In genomic region chr3:184145120-184145524, GRCh38 we compare ENCODE assay signal across 1 cellular context.
TF ChIP-seq lines count a peak whose summit lies in the region.

No MANE protein-coding gene starts in this region.

TF ChIP-seq in liver, 16 proteins besides CTCF, POLR2A, EP300 and RAD21 (continued from another document):
- TF ChIP-seq REST (IDR thresholded peaks at IDR 0.05) (no peak), EGR1 (IDR thresholded peaks at IDR 0.05; ENCODE audit: low read depth in 2 of 2) (no peak), MAX (IDR thresholded peaks at IDR 0.05) (no peak), YY1 (IDR thresholded peaks at IDR 0.05) (no peak), HNF4G (IDR thresholded peaks at IDR 0.05) (no peak), NR2F2 (IDR thresholded peaks at IDR 0.05) (no peak), FOXA1 (IDR thresholded peaks at IDR 0.05) (no peak), GABPA (IDR thresholded peaks at IDR 0.05 in 1 of 2, conservative IDR thresholded peaks at IDR 0.05 in 1 of 2) (no peak)
TF ChIP-seq in liver: peak in this region for 0.
